Comparison of ENCODE assay signal across 4 cellular contexts in the genomic region with DNA sequence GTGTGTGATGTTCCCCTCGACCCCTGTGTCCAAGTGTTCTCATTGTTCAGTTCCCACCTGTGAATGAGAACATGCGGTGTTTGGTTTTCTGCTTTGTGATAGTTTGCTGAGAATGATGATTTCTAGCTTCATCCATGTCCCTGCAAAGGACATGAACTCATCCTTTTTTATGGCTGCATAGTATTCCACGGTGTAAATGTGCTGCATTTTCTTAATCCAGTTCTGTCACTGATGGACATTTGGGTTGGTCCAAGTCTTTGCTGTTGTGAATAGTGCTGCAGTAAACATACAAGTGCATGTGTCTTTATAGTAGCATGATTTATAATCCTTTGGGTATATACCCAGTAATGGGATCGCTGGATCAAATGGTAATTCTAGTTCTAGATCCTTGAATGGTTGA.
DNase-seq lines count a peak whose midpoint lies in the region; ATAC-seq, FAIRE-seq and TF ChIP-seq lines count a peak whose summit lies in the region.
"Not testable (repeated sequence)": the region's sequence is repeated elsewhere in the genome, so short reads cannot be mapped to it uniquely, and the experiment has no call there.

No MANE protein-coding gene starts in this region.

- TF ChIP-seq RAD21 in A549 (conservative IDR thresholded peaks at IDR 0.05 in 1 of 2, IDR thresholded peaks at IDR 0.05 in 1 of 2); K562 (CRISPR knock-in tag; conservative IDR thresholded peaks at IDR 0.05 in 1 of 2, IDR thresholded peaks at IDR 0.05 in 1 of 2): not testable (repeated sequence)

- H3K27me3 Mint-ChIP-seq in progenitor cell of endocrine pancreas = not testable (repeated sequence)

- CTCF ChIA-PET in A549 (lab: Yijun Ruan, JAX) (interaction anchor here (5.0 kb wide), 1 partner anchor 14 kb away, joined by 28 read pairs; no protein-coding TSS in a partner anchor), HEK293 (lab: Yijun Ruan, JAX) (interaction anchor here (0.7 kb wide), 1 partner anchor 8 kb away, joined by 3 read pairs; no protein-coding TSS in a partner anchor)
- CTCF ChIA-PET in K562 (lab: Yijun Ruan, JAX; ENCODE audit: low intra/inter-chr PET ratio) = not testable (repeated sequence)

- 85% methylated on average over 4 of the region's 4 CpGs for WGBS in A549 (ENCODE audit: missing lambda C conversion rate)
- WGBS in K562 (ENCODE audit: insufficient coverage, low coverage, missing lambda C conversion rate) = 77% methylated on average over 4 of the region's 4 CpGs

- H3K4me3 ChIP-seq in A549; HEK293 (ENCODE audit: low read depth, low read length); K562: not testable (repeated sequence)

- in situ Hi-C loops in K562 (cut with MboI) = not testable (repeated sequence)

- POLR2A ChIA-PET in A549 (lab: Yijun Ruan, JAX); HEK293 (lab: Yijun Ruan, JAX); K562 (lab: Yijun Ruan, JAX): not testable (repeated sequence)

- TF ChIP-seq POLR2A in A549 (IDR thresholded peaks at IDR 0.05; ENCODE audit: low read length); K562 (conservative IDR thresholded peaks at IDR 0.05): not testable (repeated sequence)

- not testable (repeated sequence) for H3K9me1 ChIP-seq in K562 (ENCODE audit: control insufficient read depth, insufficient read depth, low read length)

- H4K20me1 ChIP-seq in K562 (replicated peaks; ENCODE audit: control insufficient read depth, insufficient read depth, low read length) = not testable (repeated sequence)

- not testable (repeated sequence) for H3K79me2 ChIP-seq in K562 (ENCODE audit: control insufficient read depth, insufficient read depth, low read length)

- peaks cover 26% of the 10 kb centered on the region for H3K36me3 Mint-ChIP-seq in progenitor cell of endocrine pancreas (ENCODE audit: insufficient read depth)

- intact Hi-C loops in K562 (cut with micrococcal nuclease) = not testable (repeated sequence)

- TF ChIP-seq EP300 in A549 (IDR thresholded peaks at IDR 0.05); K562 (IDR thresholded peaks at IDR 0.05; ENCODE audit: low read length): not testable (repeated sequence)

- H3K4me1 Mint-ChIP-seq in progenitor cell of endocrine pancreas (ENCODE audit: low read depth) = not testable (repeated sequence)

- not testable (repeated sequence) for H3K9ac ChIP-seq in K562 (ENCODE audit: insufficient read depth in 1 of 2, low read depth in 2 of 2, low read length in 2 of 2)

- peaks cover 11% of the 10 kb centered on the region for H3K9me3 Mint-ChIP-seq in progenitor cell of endocrine pancreas (ENCODE audit: low read depth)

- not testable (repeated sequence) for H3K4me2 ChIP-seq in A549; K562 (ENCODE audit: insufficient read depth, low read length)

- not testable (repeated sequence) for H3K4me3 Mint-ChIP-seq in progenitor cell of endocrine pancreas (ENCODE audit: low read depth)

- not testable (repeated sequence) for ATAC-seq in A549, K562

- not testable (repeated sequence) for H3K9me3 ChIP-seq in A549; HEK293 (ENCODE audit: control insufficient read depth, insufficient read depth, low read depth, low read length); K562 (replicated peaks; ENCODE audit: control insufficient read depth, insufficient read depth, low read depth, low read length)

- H3K4me1 ChIP-seq in A549; HEK293 (ENCODE audit: control insufficient read depth, insufficient read depth, low read length); K562 (replicated peaks in 1 of 2; ENCODE audit: control insufficient read depth in 2 of 2, insufficient read depth in 2 of 2, low read length in 2 of 2): not testable (repeated sequence)

- not testable (repeated sequence) for BruUV-seq in K562 (replicated peaks; lab: Mats Ljungman, UMichigan)

- H3K36me3 ChIP-seq in HEK293 (ENCODE audit: control insufficient read depth in 2 of 2, insufficient read depth in 1 of 2, low read length in 2 of 2); K562 (ENCODE audit: control insufficient read depth, insufficient read depth, low read length): not testable (repeated sequence)

- H2AFZ ChIP-seq in K562 (ENCODE audit: low read depth, low read length) = not testable (repeated sequence)

- H3K27me3 ChIP-seq in K562 (ENCODE audit: control insufficient read depth in 2 of 2, insufficient read depth in 2 of 2, low read length in 2 of 2) = not testable (repeated sequence)

- DNase-seq in A549 (ENCODE audit: low read depth in 1 of 2, low spot score in 1 of 2); K562 (ENCODE audit: extremely low read depth in 1 of 4, low spot score in 3 of 4); progenitor cell of endocrine pancreas (ENCODE audit: low spot score, unreplicated experiment): not testable (repeated sequence)

- TF ChIP-seq CTCF in A549 (IDR thresholded peaks at IDR 0.05); HEK293 (tag by site-specific recombination; IDR thresholded peaks at IDR 0.05); K562 (IDR thresholded peaks at IDR 0.05 in 2 of 3, conservative IDR thresholded peaks at IDR 0.05 in 1 of 3; ENCODE audit: insufficient read depth in 2 of 3, low read depth in 1 of 3, low read length in 3 of 3); progenitor cell of endocrine pancreas (IDR thresholded peaks at IDR 0.05; ENCODE audit: unreplicated experiment): not testable (repeated sequence)

- not testable (repeated sequence) for H3K27ac ChIP-seq in A549; HEK293 (ENCODE audit: extremely low read depth, low read depth, low read length); K562 (ENCODE audit: extremely low read depth, low read depth, low read length)

- H3K27ac Mint-ChIP-seq in progenitor cell of endocrine pancreas = peak overlapping the region; percentile 29

- FAIRE-seq in A549 (lab: Jason Lieb, UNC); K562 (lab: Jason Lieb, UNC): not testable (repeated sequence)

TF ChIP-seq in A549, 52 proteins besides CTCF, POLR2A, EP300 and RAD21:
- 0 out of 2 replicates have a peak, but pooled peaks have one; percentile 22 for TF ChIP-seq KDM1A (IDR thresholded peaks at IDR 0.05; ENCODE audit: low read depth)

TF ChIP-seq in HEK293, 187 proteins besides CTCF, POLR2A, EP300 and RAD21:
- peak; percentile 73 for TF ChIP-seq ZNF146 (tag by site-specific recombination; IDR thresholded peaks at IDR 0.05)

TF ChIP-seq in K562, 482 proteins besides CTCF, POLR2A, EP300 and RAD21:
- TF ChIP-seq ZNF146 (CRISPR knock-in tag; IDR thresholded peaks at IDR 0.05; ENCODE audit: unreplicated experiment) (peak; percentile 93), BCOR (IDR thresholded peaks at IDR 0.05) (peak; percentile 54; the same call in 1 of the 2 replicates)
